8 cellular contexts compared by ENCODE assay signal in the genomic region with DNA sequence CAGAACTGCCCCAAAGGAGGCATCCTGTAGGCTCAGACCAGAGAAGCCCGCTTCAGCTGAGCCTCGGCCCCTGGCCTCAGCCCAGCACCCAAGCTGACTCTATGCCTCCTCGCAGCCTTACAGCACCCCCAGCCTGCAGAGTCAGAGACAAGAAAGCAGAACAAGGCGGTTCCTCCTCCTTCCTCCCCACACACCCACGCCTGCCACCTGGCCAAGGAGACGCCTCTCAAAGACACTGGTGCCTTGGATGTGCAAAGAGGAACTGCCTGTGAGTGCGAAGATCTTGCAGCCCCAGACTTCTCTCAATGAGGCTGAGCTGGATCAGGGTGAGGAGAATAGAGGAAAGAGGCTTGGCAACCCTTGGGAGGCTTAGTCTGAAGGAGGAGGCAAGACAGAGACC.
DNase-seq lines count a peak whose midpoint lies in the region; ATAC-seq and TF ChIP-seq lines count a peak whose summit lies in the region.

No MANE protein-coding gene starts in this region.

- no peak overlapping the region for H2AFZ ChIP-seq in OCI-LY7 (ENCODE audit: low read length)

- H4K20me1 ChIP-seq in OCI-LY7 (ENCODE audit: insufficient read depth, low read length) = no peaks in the 10 kb centered on the region

- H3K27me3 ChIP-seq in effector memory CD4-positive, alpha-beta T cell (replicated peaks; ENCODE audit: control insufficient read depth, insufficient read depth, low read length, poor library complexity, severe bottlenecking) = no peaks in the 10 kb centered on the region
- H3K27me3 ChIP-seq in suprapubic skin = peaks cover 33% of the 10 kb centered on the region

- BruUV-seq in OCI-LY7 (replicated peaks; lab: Mats Ljungman, UMichigan) = no TSS peak

- TF ChIP-seq EP300 in suprapubic skin (IDR thresholded peaks at IDR 0.05) = no peak

- peak; percentile 63 for ATAC-seq in GM21528 (IDR thresholded peaks at IDR 0.05; ENCODE audit: low FRiP score, unreplicated experiment)

- TF ChIP-seq CTCF in GM12864 (IDR thresholded peaks at IDR 0.05; ENCODE audit: low read depth, low read length, missing control alignments) = no peak
- no peak; the same call in 1 of the 2 replicates for TF ChIP-seq CTCF in OCI-LY7 (conservative IDR thresholded peaks at IDR 0.05; ENCODE audit: low read length)
- TF ChIP-seq CTCF in suprapubic skin (IDR thresholded peaks at IDR 0.05) = no peak

- DNase-seq in GM12864 (ENCODE audit: low read depth) (peak; percentile 48), OCI-LY7 (ENCODE audit: low spot score) (peak; percentile 74), medulla oblongata (ENCODE audit: extremely low spot score) (peak; percentile 61), HT-29 (ENCODE audit: low spot score) (no peak), dermis blood vessel endothelial cell (no peak), suprapubic skin (ENCODE audit: low spot score in 2 of 2) (no peak)
- DNase-seq in effector memory CD4-positive, alpha-beta T cell = no peak

- WGBS in suprapubic skin = 58% methylated on average over 2 of the region's 7 CpGs

- POLR2A ChIA-PET in OCI-LY7 (lab: Charles Lee) = interaction anchor here (0.6 kb wide), 1 partner anchor 896 kb away, joined by 3 read pairs; no protein-coding TSS in a partner anchor

- H3K36me3 ChIP-seq in OCI-LY7 (ENCODE audit: insufficient read depth, low read length) (no peaks in the 10 kb centered on the region), suprapubic skin (no peaks in the 10 kb centered on the region)
- H3K36me3 ChIP-seq in effector memory CD4-positive, alpha-beta T cell (ENCODE audit: control insufficient read depth, insufficient read depth, low read length) = no peaks in the 10 kb centered on the region

- no peaks in the 10 kb centered on the region for H3K9me2 ChIP-seq in OCI-LY7 (ENCODE audit: insufficient read depth, low read length)

- CTCF ChIA-PET in OCI-LY7 (lab: Charles Lee; ENCODE audit: unreplicated experiment) = no interaction called here

- intact Hi-C loops in OCI-LY7 (cut with micrococcal nuclease; ENCODE audit: unreplicated experiment) = no loop called here

- H3K4me1 ChIP-seq in OCI-LY7 (ENCODE audit: insufficient read depth, low read length, poor library complexity, severe bottlenecking) (peaks cover 10% of the 10 kb centered on the region), suprapubic skin (peaks cover 28% of the 10 kb centered on the region)
- H3K4me1 ChIP-seq in effector memory CD4-positive, alpha-beta T cell (ENCODE audit: control insufficient read depth, insufficient read depth, low read length, poor library complexity, severe bottlenecking) = no peaks in the 10 kb centered on the region

- H3K4me2 ChIP-seq in OCI-LY7 (ENCODE audit: low read length) = no peak overlapping the region

- H3K27ac ChIP-seq in OCI-LY7 (ENCODE audit: low read depth, low read length, poor library complexity, severe bottlenecking) (no peak overlapping the region), suprapubic skin (no peak overlapping the region)
- no peak overlapping the region for H3K27ac ChIP-seq in effector memory CD4-positive, alpha-beta T cell (ENCODE audit: insufficient read depth, low read length, poor library complexity, severe bottlenecking)

- H3K9me3 ChIP-seq in OCI-LY7 (ENCODE audit: low read length) (no peaks in the 10 kb centered on the region), suprapubic skin (no peaks in the 10 kb centered on the region)
- H3K9me3 ChIP-seq in effector memory CD4-positive, alpha-beta T cell (ENCODE audit: control insufficient read depth, low read length) = no peaks in the 10 kb centered on the region

- TF ChIP-seq POLR2A in suprapubic skin (IDR thresholded peaks at IDR 0.05) = no peak

- no peaks in the 10 kb centered on the region for H3K79me2 ChIP-seq in OCI-LY7 (ENCODE audit: insufficient read depth, low read depth, low read length)

- no peak overlapping the region for H3K4me3 ChIP-seq in GM12864 (ENCODE audit: low read depth, low read length)
- no peak overlapping the region for H3K4me3 ChIP-seq in OCI-LY7 (ENCODE audit: low read depth, low read length, poor library complexity, severe bottlenecking)
- no peak overlapping the region for H3K4me3 ChIP-seq in effector memory CD4-positive, alpha-beta T cell (ENCODE audit: insufficient read depth, low read depth, low read length, poor library complexity, severe bottlenecking)
- H3K4me3 ChIP-seq in suprapubic skin = no peak overlapping the region

Comparison
In these comparisons a context has a peak if more than half of its experiments do, and no peak if none do; other contexts are left out.
1. DNase-seq: peak in GM12864 (single experiment), OCI-LY7 (single experiment) and medulla oblongata (single experiment); none in HT-29 (single experiment), effector memory CD4-positive, alpha-beta T cell (0 of 3), dermis blood vessel endothelial cell (single experiment) and suprapubic skin (0 of 2).